In the genomic region with DNA sequence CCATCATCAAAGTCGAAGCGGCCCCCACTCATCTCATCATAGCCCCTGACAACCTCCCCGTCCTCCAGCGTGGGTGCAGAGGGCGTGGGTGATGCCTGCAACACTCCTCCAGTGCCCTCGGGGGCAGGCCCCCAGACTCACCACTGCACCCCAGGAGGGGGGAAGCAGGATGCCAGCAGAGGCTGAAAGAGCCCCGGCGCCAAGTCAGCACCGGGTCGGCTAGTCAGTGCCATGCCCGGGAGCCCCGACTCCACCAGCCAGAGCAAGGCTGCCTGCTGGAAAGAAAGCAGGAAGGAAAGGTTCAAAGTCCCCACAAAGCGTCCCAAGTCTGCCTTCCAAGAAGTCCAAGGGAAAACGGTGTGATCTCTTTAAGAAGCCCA, we compare ENCODE assay signal across 9 cellular contexts. TPM values are rescaled to one million over a fixed set of nuclear protein-coding genes. Genes with fewer than 3 reads are reported as not detected.
DNase-seq lines count a peak whose midpoint lies in the region; ATAC-seq and TF ChIP-seq lines count a peak whose summit lies in the region.
"Had no signal": no experiment of that assay in that cellular context is flagged by ENCODE, and none has a peak within 500 bp of the region (broad histone marks: within the 10 kb centered on the region; RNA-seq: fewer than 3 reads in every experiment).

No MANE protein-coding gene starts in this region.

- DNase-seq in A673 (ENCODE audit: low spot score) (no peak), RWPE2 (ENCODE audit: low spot score) (no peak), fibroblast of villous mesenchyme (ENCODE audit: low read depth) (no peak), foreskin melanocyte (no peak)
- no peak for DNase-seq in activated CD4-positive, CD25-positive, alpha-beta regulatory T cell (lab: John Stamatoyannopoulos, UW)
- DNase-seq: COR-L47 had no signal

- H3K36me3 ChIP-seq in A673 (ENCODE audit: insufficient read depth, low read length, poor library complexity, severe bottlenecking): no peaks in the 10 kb centered on the region
- H3K36me3 ChIP-seq in RWPE2 (ENCODE audit: low read depth): 0 out of 2 replicates have a peak, but pooled peaks cover 4% of the 10 kb centered on the region
- no peaks in the 10 kb centered on the region for H3K36me3 ChIP-seq in neuron (ENCODE audit: insufficient read depth, low read length)

- no peak for ATAC-seq in RWPE2 (ENCODE audit: low read depth)
- no peak for ATAC-seq in GM19328 (IDR thresholded peaks at IDR 0.05; ENCODE audit: unreplicated experiment)
- no peak for ATAC-seq in HG03045 (IDR thresholded peaks at IDR 0.05; ENCODE audit: unreplicated experiment)

- H3K27ac ChIP-seq in A673 (ENCODE audit: low read depth, low read length, poor library complexity, severe bottlenecking) (no peak overlapping the region), RWPE2 (ENCODE audit: poor library complexity, severe bottlenecking) (peak overlapping the region; percentile 96)

- CTCF ChIA-PET in A673 (lab: Charles Lee): interaction anchor here (4.6 kb wide), 1 partner anchor 70 kb away, joined by 86 read pairs; no protein-coding TSS in a partner anchor

- H3K4me1 ChIP-seq in A673 (ENCODE audit: insufficient read depth, low read length, poor library complexity, severe bottlenecking): peaks cover 2% of the 10 kb centered on the region
- H3K4me1 ChIP-seq in RWPE2 (ENCODE audit: insufficient read depth, poor library complexity, severe bottlenecking): peaks cover 24% of the 10 kb centered on the region
- peaks cover 17% of the 10 kb centered on the region for H3K4me1 ChIP-seq in neuron (ENCODE audit: insufficient read depth, low read length)

- H3K9me3 ChIP-seq in A673 (ENCODE audit: low read depth, low read length, poor library complexity, severe bottlenecking): no peaks in the 10 kb centered on the region
- H3K9me3 ChIP-seq in RWPE2 (ENCODE audit: severe bottlenecking): no peaks in the 10 kb centered on the region
- no peaks in the 10 kb centered on the region for H3K9me3 ChIP-seq in neuron (ENCODE audit: low read length)

- POLR2A ChIA-PET in A673 (lab: Charles Lee; ENCODE audit: low non-redundant PET): no interaction called here

- H3K4me3 ChIP-seq in A673 (ENCODE audit: low read depth, low read length, poor library complexity, severe bottlenecking): peak overlapping the region; percentile 47
- H3K4me3 ChIP-seq in RWPE2 (ENCODE audit: severe bottlenecking): peak overlapping the region; percentile 33
- peak overlapping the region; percentile 53 for H3K4me3 ChIP-seq in fibroblast of villous mesenchyme (ENCODE audit: low read depth, low read length)
- H3K4me3 ChIP-seq in neuron (ENCODE audit: low read length): peak overlapping the region; percentile 22

- H3K27me3 ChIP-seq in A673 (replicated peaks; ENCODE audit: insufficient read depth, low read depth, low read length, poor library complexity) (no peaks in the 10 kb centered on the region), RWPE2 (ENCODE audit: insufficient read depth, poor library complexity, severe bottlenecking) (no peaks in the 10 kb centered on the region), neuron (ENCODE audit: insufficient read depth, low read length) (peaks cover 29% of the 10 kb centered on the region)

- intact Hi-C loops in A673 (cut with micrococcal nuclease; ENCODE audit: unreplicated experiment): loop anchor here (10.0 kb wide), 1 partner anchor 442 kb away; no protein-coding TSS in a partner anchor

- peak overlapping the region; percentile 64 for H2AFZ ChIP-seq in neuron (ENCODE audit: low read depth, low read length)

- TF ChIP-seq CTCF in A673 (conservative IDR thresholded peaks at IDR 0.05; ENCODE audit: low read depth, low read length): no peak
- no peak for TF ChIP-seq CTCF in RWPE2 (IDR thresholded peaks at IDR 0.05; ENCODE audit: poor library complexity, severe bottlenecking)
- TF ChIP-seq CTCF in fibroblast of villous mesenchyme (IDR thresholded peaks at IDR 0.05; ENCODE audit: insufficient read depth, low read depth, low read length): no peak

- no TSS peak for BruUV-seq in A673 (replicated peaks; lab: Mats Ljungman, UMichigan)

RNA-seq across cellular contexts. Expression of a gene that starts 0.3 kb away (rescaled TPM):
- 1.0 and 1.1 TPM in 2 replicates for total RNA-seq in A673 (2021)
- total RNA-seq in fibroblast of villous mesenchyme: 37.4 and 50.5 TPM in 2 replicates

RNA-seq across cellular contexts. Expression of a gene that starts 23.9 kb away (rescaled TPM):
- total RNA-seq in A673 (2021): 40.7 and 50.5 TPM in 2 replicates
- 28.7 and 45.8 TPM in 2 replicates for total RNA-seq in fibroblast of villous mesenchyme

Comparison
In these comparisons a context has a peak if more than half of its experiments do, and no peak if none do; other contexts are left out.
1. RNA of a gene that starts 0.3 kb away (total RNA-seq): 37.4 to 50.5 TPM in fibroblast of villous mesenchyme; 1.0 to 1.1 TPM in A673; every median in the first group is over 10 times any median in the second.
2. Peak in every context shown above with its lines, with median percentiles within 50 percentile points of each other: H3K4me3 ChIP-seq.